Comparison of ENCODE assay signal across 1 cellular context in the genomic region with DNA sequence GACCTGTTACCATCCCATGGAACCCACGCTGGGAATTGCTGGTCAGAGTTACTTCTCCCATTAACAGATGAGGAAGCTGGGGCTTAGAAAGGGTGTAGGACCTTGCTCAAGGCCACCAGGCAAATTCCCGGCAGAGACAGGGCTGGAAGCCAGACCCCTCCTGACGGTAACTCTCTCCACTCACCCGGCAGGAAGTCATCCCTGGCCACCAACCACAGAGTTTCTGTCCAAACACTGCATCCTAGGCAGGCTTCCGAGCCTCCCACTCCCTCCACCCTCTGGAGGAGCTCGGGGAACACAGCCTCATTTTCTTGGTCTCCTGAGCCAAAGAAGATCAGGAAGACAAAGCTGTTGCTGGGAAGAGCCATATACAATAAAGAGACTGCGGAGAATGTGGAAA.
TF ChIP-seq lines count a peak whose summit lies in the region.

No MANE protein-coding gene starts in this region.

TF ChIP-seq in K562, 482 proteins besides CTCF, POLR2A, EP300 and RAD21 (continued from another document):
- TF ChIP-seq, protein P1, sequence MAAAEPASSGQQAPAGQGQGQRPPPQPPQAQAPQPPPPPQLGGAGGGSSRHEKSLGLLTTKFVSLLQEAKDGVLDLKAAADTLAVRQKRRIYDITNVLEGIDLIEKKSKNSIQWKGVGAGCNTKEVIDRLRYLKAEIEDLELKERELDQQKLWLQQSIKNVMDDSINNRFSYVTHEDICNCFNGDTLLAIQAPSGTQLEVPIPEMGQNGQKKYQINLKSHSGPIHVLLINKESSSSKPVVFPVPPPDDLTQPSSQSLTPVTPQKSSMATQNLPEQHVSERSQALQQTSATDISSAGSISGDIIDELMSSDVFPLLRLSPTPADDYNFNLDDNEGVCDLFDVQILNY (CRISPR knock-in tag; IDR thresholded peaks at IDR 0.05): no peak
- TF ChIP-seq HDAC3 (IDR thresholded peaks at IDR 0.05; ENCODE audit: borderline replicate concordance, partially characterized antibody) (no peak), PPARD (CRISPR knock-in tag; IDR thresholded peaks at IDR 0.05) (no peak), MXI1 (IDR thresholded peaks at IDR 0.05; ENCODE audit: low read depth, low read length) (no peak), SMARCE1 (IDR thresholded peaks at IDR 0.05) (no peak), HMG20B (CRISPR knock-in tag; IDR thresholded peaks at IDR 0.05) (no peak), ZNF668 (CRISPR knock-in tag; IDR thresholded peaks at IDR 0.05) (no peak)
- TF ChIP-seq, protein P2, sequence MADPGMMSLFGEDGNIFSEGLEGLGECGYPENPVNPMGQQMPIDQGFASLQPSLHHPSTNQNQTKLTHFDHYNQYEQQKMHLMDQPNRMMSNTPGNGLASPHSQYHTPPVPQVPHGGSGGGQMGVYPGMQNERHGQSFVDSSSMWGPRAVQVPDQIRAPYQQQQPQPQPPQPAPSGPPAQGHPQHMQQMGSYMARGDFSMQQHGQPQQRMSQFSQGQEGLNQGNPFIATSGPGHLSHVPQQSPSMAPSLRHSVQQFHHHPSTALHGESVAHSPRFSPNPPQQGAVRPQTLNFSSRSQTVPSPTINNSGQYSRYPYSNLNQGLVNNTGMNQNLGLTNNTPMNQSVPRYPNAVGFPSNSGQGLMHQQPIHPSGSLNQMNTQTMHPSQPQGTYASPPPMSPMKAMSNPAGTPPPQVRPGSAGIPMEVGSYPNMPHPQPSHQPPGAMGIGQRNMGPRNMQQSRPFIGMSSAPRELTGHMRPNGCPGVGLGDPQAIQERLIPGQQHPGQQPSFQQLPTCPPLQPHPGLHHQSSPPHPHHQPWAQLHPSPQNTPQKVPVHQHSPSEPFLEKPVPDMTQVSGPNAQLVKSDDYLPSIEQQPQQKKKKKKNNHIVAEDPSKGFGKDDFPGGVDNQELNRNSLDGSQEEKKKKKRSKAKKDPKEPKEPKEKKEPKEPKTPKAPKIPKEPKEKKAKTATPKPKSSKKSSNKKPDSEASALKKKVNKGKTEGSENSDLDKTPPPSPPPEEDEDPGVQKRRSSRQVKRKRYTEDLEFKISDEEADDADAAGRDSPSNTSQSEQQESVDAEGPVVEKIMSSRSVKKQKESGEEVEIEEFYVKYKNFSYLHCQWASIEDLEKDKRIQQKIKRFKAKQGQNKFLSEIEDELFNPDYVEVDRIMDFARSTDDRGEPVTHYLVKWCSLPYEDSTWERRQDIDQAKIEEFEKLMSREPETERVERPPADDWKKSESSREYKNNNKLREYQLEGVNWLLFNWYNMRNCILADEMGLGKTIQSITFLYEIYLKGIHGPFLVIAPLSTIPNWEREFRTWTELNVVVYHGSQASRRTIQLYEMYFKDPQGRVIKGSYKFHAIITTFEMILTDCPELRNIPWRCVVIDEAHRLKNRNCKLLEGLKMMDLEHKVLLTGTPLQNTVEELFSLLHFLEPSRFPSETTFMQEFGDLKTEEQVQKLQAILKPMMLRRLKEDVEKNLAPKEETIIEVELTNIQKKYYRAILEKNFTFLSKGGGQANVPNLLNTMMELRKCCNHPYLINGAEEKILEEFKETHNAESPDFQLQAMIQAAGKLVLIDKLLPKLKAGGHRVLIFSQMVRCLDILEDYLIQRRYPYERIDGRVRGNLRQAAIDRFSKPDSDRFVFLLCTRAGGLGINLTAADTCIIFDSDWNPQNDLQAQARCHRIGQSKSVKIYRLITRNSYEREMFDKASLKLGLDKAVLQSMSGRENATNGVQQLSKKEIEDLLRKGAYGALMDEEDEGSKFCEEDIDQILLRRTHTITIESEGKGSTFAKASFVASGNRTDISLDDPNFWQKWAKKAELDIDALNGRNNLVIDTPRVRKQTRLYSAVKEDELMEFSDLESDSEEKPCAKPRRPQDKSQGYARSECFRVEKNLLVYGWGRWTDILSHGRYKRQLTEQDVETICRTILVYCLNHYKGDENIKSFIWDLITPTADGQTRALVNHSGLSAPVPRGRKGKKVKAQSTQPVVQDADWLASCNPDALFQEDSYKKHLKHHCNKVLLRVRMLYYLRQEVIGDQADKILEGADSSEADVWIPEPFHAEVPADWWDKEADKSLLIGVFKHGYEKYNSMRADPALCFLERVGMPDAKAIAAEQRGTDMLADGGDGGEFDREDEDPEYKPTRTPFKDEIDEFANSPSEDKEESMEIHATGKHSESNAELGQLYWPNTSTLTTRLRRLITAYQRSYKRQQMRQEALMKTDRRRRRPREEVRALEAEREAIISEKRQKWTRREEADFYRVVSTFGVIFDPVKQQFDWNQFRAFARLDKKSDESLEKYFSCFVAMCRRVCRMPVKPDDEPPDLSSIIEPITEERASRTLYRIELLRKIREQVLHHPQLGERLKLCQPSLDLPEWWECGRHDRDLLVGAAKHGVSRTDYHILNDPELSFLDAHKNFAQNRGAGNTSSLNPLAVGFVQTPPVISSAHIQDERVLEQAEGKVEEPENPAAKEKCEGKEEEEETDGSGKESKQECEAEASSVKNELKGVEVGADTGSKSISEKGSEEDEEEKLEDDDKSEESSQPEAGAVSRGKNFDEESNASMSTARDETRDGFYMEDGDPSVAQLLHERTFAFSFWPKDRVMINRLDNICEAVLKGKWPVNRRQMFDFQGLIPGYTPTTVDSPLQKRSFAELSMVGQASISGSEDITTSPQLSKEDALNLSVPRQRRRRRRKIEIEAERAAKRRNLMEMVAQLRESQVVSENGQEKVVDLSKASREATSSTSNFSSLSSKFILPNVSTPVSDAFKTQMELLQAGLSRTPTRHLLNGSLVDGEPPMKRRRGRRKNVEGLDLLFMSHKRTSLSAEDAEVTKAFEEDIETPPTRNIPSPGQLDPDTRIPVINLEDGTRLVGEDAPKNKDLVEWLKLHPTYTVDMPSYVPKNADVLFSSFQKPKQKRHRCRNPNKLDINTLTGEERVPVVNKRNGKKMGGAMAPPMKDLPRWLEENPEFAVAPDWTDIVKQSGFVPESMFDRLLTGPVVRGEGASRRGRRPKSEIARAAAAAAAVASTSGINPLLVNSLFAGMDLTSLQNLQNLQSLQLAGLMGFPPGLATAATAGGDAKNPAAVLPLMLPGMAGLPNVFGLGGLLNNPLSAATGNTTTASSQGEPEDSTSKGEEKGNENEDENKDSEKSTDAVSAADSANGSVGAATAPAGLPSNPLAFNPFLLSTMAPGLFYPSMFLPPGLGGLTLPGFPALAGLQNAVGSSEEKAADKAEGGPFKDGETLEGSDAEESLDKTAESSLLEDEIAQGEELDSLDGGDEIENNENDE (IDR thresholded peaks at IDR 0.05; ENCODE audit: low read depth, low read length): no peak
- TF ChIP-seq, protein P3, sequence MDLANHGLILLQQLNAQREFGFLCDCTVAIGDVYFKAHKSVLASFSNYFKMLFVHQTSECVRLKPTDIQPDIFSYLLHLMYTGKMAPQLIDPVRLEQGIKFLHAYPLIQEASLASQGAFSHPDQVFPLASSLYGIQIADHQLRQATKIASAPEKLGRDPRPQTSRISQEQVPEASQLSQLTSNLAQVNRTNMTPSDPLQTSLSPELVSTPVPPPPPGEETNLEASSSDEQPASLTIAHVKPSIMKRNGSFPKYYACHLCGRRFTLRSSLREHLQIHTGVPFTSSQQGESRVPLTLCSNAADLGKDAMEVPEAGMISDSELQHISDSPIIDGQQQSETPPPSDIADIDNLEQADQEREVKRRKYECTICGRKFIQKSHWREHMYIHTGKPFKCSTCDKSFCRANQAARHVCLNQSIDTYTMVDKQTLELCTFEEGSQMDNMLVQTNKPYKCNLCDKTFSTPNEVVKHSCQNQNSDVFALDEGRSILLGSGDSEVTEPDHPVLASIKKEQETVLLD (IDR thresholded peaks at IDR 0.05): no peak
- TF ChIP-seq, protein P4, sequence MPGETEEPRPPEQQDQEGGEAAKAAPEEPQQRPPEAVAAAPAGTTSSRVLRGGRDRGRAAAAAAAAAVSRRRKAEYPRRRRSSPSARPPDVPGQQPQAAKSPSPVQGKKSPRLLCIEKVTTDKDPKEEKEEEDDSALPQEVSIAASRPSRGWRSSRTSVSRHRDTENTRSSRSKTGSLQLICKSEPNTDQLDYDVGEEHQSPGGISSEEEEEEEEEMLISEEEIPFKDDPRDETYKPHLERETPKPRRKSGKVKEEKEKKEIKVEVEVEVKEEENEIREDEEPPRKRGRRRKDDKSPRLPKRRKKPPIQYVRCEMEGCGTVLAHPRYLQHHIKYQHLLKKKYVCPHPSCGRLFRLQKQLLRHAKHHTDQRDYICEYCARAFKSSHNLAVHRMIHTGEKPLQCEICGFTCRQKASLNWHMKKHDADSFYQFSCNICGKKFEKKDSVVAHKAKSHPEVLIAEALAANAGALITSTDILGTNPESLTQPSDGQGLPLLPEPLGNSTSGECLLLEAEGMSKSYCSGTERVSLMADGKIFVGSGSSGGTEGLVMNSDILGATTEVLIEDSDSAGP (CRISPR knock-in tag; IDR thresholded peaks at IDR 0.05): no peak
